Comparison of ENCODE assay signal across 1 cellular context in genomic region chr11:61161190-61162091, GRCh38.
TF ChIP-seq lines count a peak whose summit lies in the region.

TSS of gene VPS37C (minus strand) at chr11:61161426. CDS start at chr11:61138829, 22,597 bp downstream.

TF ChIP-seq in K562, 482 proteins besides CTCF, POLR2A, EP300 and RAD21 (continued from another document and continues in another):
- TF ChIP-seq KAT7 (CRISPR knock-in tag; IDR thresholded peaks at IDR 0.05; ENCODE audit: borderline replicate concordance) (no peak), POLR3A (IDR thresholded peaks at IDR 0.05; ENCODE audit: borderline replicate concordance, extremely low read depth, insufficient read depth, insufficient read length) (no peak), ARID2 (IDR thresholded peaks at IDR 0.05) (no peak), GTF3C2 (IDR thresholded peaks at IDR 0.05; ENCODE audit: borderline replicate concordance, extremely low read depth, insufficient read length) (no peak), SFPQ (IDR thresholded peaks at IDR 0.05; ENCODE audit: low read depth, low read length) (no peak), ZNF518B (CRISPR knock-in tag; IDR thresholded peaks at IDR 0.05) (no peak), TCF7L2 (IDR thresholded peaks at IDR 0.05; ENCODE audit: low read depth, low read length) (peak; percentile 62), C11orf30 (IDR thresholded peaks at IDR 0.05; ENCODE audit: low read depth) (no peak), SMARCB1 (IDR thresholded peaks at IDR 0.05; ENCODE audit: insufficient read length, low read depth) (no peak), NCOA6 (IDR thresholded peaks at IDR 0.05) (no peak), MTA1 (IDR thresholded peaks at IDR 0.05; ENCODE audit: borderline replicate concordance) (no peak), ATF1 (CRISPR knock-in tag; IDR thresholded peaks at IDR 0.05) (no peak), ATF1 (tag; IDR thresholded peaks at IDR 0.05) (peak; percentile 84), XRCC4 (IDR thresholded peaks at IDR 0.05; ENCODE audit: extremely low read depth, insufficient read depth, insufficient read length) (no peak), SMAD2 (IDR thresholded peaks at IDR 0.05; ENCODE audit: low read depth, low read length) (no peak), CHD2 (IDR thresholded peaks at IDR 0.05; ENCODE audit: low read depth, low read length) (no peak), ZNF134 (CRISPR knock-in tag; conservative IDR thresholded peaks at IDR 0.05) (no peak), ZNF696 (CRISPR knock-in tag; conservative IDR thresholded peaks at IDR 0.05) (no peak), E4F1 (CRISPR knock-in tag; IDR thresholded peaks at IDR 0.05; ENCODE audit: borderline replicate concordance) (no peak), L3MBTL2 (IDR thresholded peaks at IDR 0.05) (peak; percentile 82), ZNF184 (CRISPR knock-in tag; IDR thresholded peaks at IDR 0.05) (no peak), ZNF212 (CRISPR knock-in tag; IDR thresholded peaks at IDR 0.05) (no peak), GABPA (tag; conservative IDR thresholded peaks at IDR 0.05; ENCODE audit: low read depth) (peak; percentile 96), JUND (IDR thresholded peaks at IDR 0.05; ENCODE audit: borderline replicate concordance, low read depth, low read length) (no peak), JUND (tag; IDR thresholded peaks at IDR 0.05; ENCODE audit: borderline replicate concordance, low read depth, low read length) (no peak; the same call in 2 of the 3 replicates), ZNF274 (IDR thresholded peaks at IDR 0.05; ENCODE audit: borderline replicate concordance, low read depth, low read length) (no peak), SMARCC2 (IDR thresholded peaks at IDR 0.05; ENCODE audit: low read depth) (no peak), ZKSCAN8 (CRISPR knock-in tag; IDR thresholded peaks at IDR 0.05) (no peak), TBL1XR1 (IDR thresholded peaks at IDR 0.05; ENCODE audit: low read length in 2 of 2) (no peak), CHD1 (IDR thresholded peaks at IDR 0.05; ENCODE audit: low read length) (peak; percentile 44), CLOCK (CRISPR knock-in tag; IDR thresholded peaks at IDR 0.05; ENCODE audit: borderline replicate concordance) (no peak), MIER1 (IDR thresholded peaks at IDR 0.05; ENCODE audit: low read depth) (no peak), ILF3 (IDR thresholded peaks at IDR 0.05; ENCODE audit: borderline replicate concordance) (peak; percentile 81; the same call in 1 of the 2 replicates), POLR3G (IDR thresholded peaks at IDR 0.05; ENCODE audit: extremely low read depth, insufficient read length, insufficient replicate concordance) (no peak), LARP7 (IDR thresholded peaks at IDR 0.05) (no peak), EGR1 (conservative IDR thresholded peaks at IDR 0.05) (peak; percentile 75), ZNF407 (IDR thresholded peaks at IDR 0.05; ENCODE audit: low read depth) (no peak), ZNF778 (CRISPR knock-in tag; IDR thresholded peaks at IDR 0.05) (no peak)
